2 cellular contexts compared by ENCODE assay signal in genomic region chr18:11655605-11655932, GRCh38.
TF ChIP-seq lines count a peak whose summit lies in the region.

No MANE protein-coding gene starts in this region.

TF ChIP-seq in K562, 482 proteins besides CTCF, POLR2A, EP300 and RAD21:
- TF ChIP-seq HDGF (IDR thresholded peaks at IDR 0.05) (no peak), ZNF232 (CRISPR knock-in tag; IDR thresholded peaks at IDR 0.05) (no peak), POLR2AphosphoS5 (IDR thresholded peaks at IDR 0.05; ENCODE audit: control insufficient read depth, insufficient read depth, low read depth, low read length) (no peak)
- TF ChIP-seq, protein P1, sequence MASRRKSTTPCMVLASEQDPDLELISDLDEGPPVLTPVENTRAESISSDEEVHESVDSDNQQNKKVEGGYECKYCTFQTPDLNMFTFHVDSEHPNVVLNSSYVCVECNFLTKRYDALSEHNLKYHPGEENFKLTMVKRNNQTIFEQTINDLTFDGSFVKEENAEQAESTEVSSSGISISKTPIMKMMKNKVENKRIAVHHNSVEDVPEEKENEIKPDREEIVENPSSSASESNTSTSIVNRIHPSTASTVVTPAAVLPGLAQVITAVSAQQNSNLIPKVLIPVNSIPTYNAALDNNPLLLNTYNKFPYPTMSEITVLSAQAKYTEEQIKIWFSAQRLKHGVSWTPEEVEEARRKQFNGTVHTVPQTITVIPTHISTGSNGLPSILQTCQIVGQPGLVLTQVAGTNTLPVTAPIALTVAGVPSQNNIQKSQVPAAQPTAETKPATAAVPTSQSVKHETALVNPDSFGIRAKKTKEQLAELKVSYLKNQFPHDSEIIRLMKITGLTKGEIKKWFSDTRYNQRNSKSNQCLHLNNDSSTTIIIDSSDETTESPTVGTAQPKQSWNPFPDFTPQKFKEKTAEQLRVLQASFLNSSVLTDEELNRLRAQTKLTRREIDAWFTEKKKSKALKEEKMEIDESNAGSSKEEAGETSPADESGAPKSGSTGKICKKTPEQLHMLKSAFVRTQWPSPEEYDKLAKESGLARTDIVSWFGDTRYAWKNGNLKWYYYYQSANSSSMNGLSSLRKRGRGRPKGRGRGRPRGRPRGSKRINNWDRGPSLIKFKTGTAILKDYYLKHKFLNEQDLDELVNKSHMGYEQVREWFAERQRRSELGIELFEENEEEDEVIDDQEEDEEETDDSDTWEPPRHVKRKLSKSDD (conservative IDR thresholded peaks at IDR 0.05; ENCODE audit: low read length): no peak

TF ChIP-seq in GM12891, 5 proteins besides CTCF, POLR2A, EP300 and RAD21:
- TF ChIP-seq POU2F2 (IDR thresholded peaks at IDR 0.05; ENCODE audit: low read depth, low read length) (no peak), SPI1 (IDR thresholded peaks at IDR 0.05; ENCODE audit: low read depth, low read length) (no peak), PAX5 (IDR thresholded peaks at IDR 0.05; ENCODE audit: insufficient read depth, low read length, severe bottlenecking) (no peak), POLR2AphosphoS5 (IDR thresholded peaks at IDR 0.05; ENCODE audit: low read depth, low read length) (no peak), TAF1 (IDR thresholded peaks at IDR 0.05; ENCODE audit: low read depth, low read length) (no peak)
